ENCODE assay signal across 8 cellular contexts in the genomic region with DNA sequence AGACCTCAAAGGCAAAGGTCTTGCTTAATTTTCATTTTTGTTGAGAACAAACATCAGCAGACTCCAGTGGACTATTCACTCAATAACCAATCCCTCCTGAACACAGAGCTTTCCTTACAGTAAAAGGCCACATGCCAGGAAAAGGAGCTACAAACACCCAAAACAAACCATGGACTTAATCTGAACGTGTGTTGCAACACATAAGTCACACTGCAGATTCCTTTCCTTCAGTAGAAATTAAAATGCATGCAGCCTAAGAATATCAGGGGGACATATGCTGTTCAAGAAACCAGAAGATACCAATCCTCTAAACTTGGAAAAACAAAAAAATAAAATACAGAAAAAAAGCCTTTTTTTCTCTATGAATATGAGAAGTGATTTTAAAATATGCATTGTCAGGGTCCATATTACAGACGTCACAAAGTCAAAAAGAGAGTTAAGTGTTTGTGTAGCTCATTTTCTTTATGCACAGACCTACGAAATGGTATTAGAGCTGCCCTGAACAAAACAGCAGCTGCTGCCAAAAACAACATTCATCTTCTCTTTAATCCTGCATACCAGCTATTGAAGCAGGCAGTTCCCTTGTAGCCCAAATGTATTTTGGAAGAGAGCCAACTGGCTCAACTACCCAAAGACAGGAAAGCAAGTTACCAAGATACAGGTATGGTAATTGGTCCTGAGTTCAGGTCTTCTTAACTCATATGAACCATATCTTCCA. TPM values are rescaled to one million over a fixed set of nuclear protein-coding genes. Genes with fewer than 3 reads are reported as not detected.
A peak's percentile ranks its signal among the peaks of the same experiment; 100 is the strongest.
DNase-seq lines count a peak whose midpoint lies in the region; ATAC-seq and FAIRE-seq lines count a peak whose summit lies in the region.

No MANE protein-coding gene starts in this region.

- H3K36me3 ChIP-seq in small intestine (ENCODE audit: control insufficient read depth in 2 of 2, insufficient read depth in 2 of 2, low read length in 2 of 2), result no peaks in the 10 kb centered on the region

- peak overlapping the region in 1 of 2 donors; percentile 23 for H3K27ac ChIP-seq in small intestine (ENCODE audit: low read depth in 1 of 2, low read length in 1 of 2)

- no peak for FAIRE-seq in small intestine (lab: Jason Lieb, UNC)

- H3K4me1 ChIP-seq in small intestine (ENCODE audit: control insufficient read depth in 2 of 2, insufficient read depth in 1 of 2, low read depth in 1 of 2, low read length in 1 of 2), result peaks cover under 1 to 6% of the 10 kb centered on the region in 2 donors

- no peaks in the 10 kb centered on the region for H3K9me3 ChIP-seq in small intestine (ENCODE audit: control insufficient read depth, low read depth)

- DNase-seq in DMS153 (lab: John Stamatoyannopoulos, UW), result peak; percentile 93
- DNase-seq in NCI-H2107 treated with DMSO at 0.1 percent for 48 hours (lab: John Stamatoyannopoulos, UW; ENCODE audit: unreplicated experiment), result peak; percentile 93
- DNase-seq in dedifferentiated amniotic fluid mesenchymal stem cell (ENCODE audit: extremely low spot score), result peak; percentile 53
- peak; percentile 43 for DNase-seq in non-pigmented ciliary epithelial cell (ENCODE audit: low read depth)
- DNase-seq in medulla oblongata (ENCODE audit: extremely low spot score), result no peak
- no peak for DNase-seq in activated CD8-positive, alpha-beta memory T cell treated with anti-CD3 and anti-CD28 coated beads, Interleukin-2, amount 50 U/mL, for 48 hours
- no peak for DNase-seq in small intestine

- no peak overlapping the region for H3K4me3 ChIP-seq in small intestine (ENCODE audit: low read depth in 1 of 2, low read length in 2 of 2)

- no peak for ATAC-seq in HG02588 (IDR thresholded peaks at IDR 0.05; ENCODE audit: unreplicated experiment)

- H3K27me3 ChIP-seq in small intestine (ENCODE audit: control insufficient read depth in 2 of 2, insufficient read depth in 2 of 2, low read length in 2 of 2), result no peaks in the 10 kb centered on the region

- WGBS in small intestine, 3 donors, result 37 to 47% (median 38%) methylated on average over 3 of the region's 3 CpGs

RNA-seq across cellular contexts. Expression of a gene that starts 26.2 kb away (rescaled TPM):
- polyA plus RNA-seq in small intestine, result 1 to 10 TPM; 4.5 to 8.1 (median 7.6) TPM

Comparison
In these comparisons a context has a peak if more than half of its experiments do, and no peak if none do; other contexts are left out.
1. DNase-seq: peak in DMS153 (single experiment), NCI-H2107 treated with DMSO at 0.1 percent for 48 hours (single experiment), dedifferentiated amniotic fluid mesenchymal stem cell (single experiment) and non-pigmented ciliary epithelial cell (single experiment); none in medulla oblongata (single experiment), activated CD8-positive, alpha-beta memory T cell treated with anti-CD3 and anti-CD28 coated beads, Interleukin-2, amount 50 U/mL, for 48 hours (single experiment) and small intestine (single experiment).